In the genomic region with DNA sequence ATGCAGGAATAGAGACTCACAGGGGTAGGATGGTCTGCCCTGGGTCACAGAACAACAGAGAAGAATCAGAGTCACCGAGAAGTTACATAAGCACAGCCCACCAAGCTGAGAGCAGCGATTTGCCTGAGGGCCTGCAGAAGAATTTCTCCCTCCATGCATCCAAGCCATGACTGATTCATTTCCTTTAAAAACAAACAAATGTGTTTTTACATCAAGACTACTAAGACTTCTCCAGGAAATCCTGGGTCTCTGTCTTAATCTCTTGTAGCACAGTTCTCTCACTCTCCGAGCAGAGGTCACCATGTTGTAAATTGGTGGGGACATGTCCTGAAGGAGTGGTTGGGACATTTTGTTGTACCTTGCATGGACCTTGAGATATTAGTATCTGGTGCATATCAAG, we compare ENCODE assay signal across 15 cellular contexts.
DNase-seq lines count a peak whose midpoint lies in the region; ATAC-seq, FAIRE-seq and TF ChIP-seq lines count a peak whose summit lies in the region.
"Had no signal": no experiment of that assay in that cellular context is flagged by ENCODE, and none has a peak within 500 bp of the region (broad histone marks: within the 10 kb centered on the region; RNA-seq: fewer than 3 reads in every experiment).

No MANE protein-coding gene starts in this region.

- H2AK5ac ChIP-seq in H9 (ENCODE audit: insufficient read length, low read length) = no peak overlapping the region

- peaks cover 11 to 14% of the 10 kb centered on the region in 2 experiments for H3K4me1 Mint-ChIP-seq in H9
- H3K4me1 Mint-ChIP-seq in WTC11 = peaks cover 15% of the 10 kb centered on the region
- peaks cover 61% of the 10 kb centered on the region for H3K4me1 Mint-ChIP-seq in Calu3 (ENCODE audit: low read depth, unreplicated experiment)
- no peaks in the 10 kb centered on the region for H3K4me1 Mint-ChIP-seq in activated CD4-positive, alpha-beta T cell treated with anti-CD3 and anti-CD28 coated beads, Interleukin-2, amount 10 ng/mL, durations not matched to agents 7 days and 5 days
- H3K4me1 Mint-ChIP-seq: activated CD4-positive, alpha-beta memory T cell treated with anti-CD3 and anti-CD28 coated beads, Interleukin-2, amount 10 ng/mL, durations not matched to agents 7 days and 5 days had no signal

- H2BK5ac ChIP-seq in H9 (ENCODE audit: insufficient read length, low read length) = no peak overlapping the region

- H3K27ac ChIP-seq in H9 (ENCODE audit: insufficient read length, low read depth, low read length) (no peak overlapping the region), small intestine (ENCODE audit: low read depth in 1 of 2, low read length in 1 of 2) (peak overlapping the region; percentile 45 to 78)
- H3K27ac ChIP-seq: HL-60 had no signal

- TF ChIP-seq CTCF in H9 (conservative IDR thresholded peaks at IDR 0.05) (no peak), WTC11 (IDR thresholded peaks at IDR 0.05) (no peak), fibroblast of villous mesenchyme (IDR thresholded peaks at IDR 0.05; ENCODE audit: insufficient read depth, low read depth, low read length) (no peak), Calu3 (IDR thresholded peaks at IDR 0.05; ENCODE audit: unreplicated experiment) (no peak)

- H3K4me1 ChIP-seq in H9 (ENCODE audit: insufficient read depth, low read length) = no peaks in the 10 kb centered on the region
- peaks cover 7 to 10% of the 10 kb centered on the region in 2 donors for H3K4me1 ChIP-seq in small intestine (ENCODE audit: control insufficient read depth in 2 of 2, insufficient read depth in 1 of 2, low read depth in 1 of 2, low read length in 1 of 2)

- no peak overlapping the region for H4K91ac ChIP-seq in H9 (ENCODE audit: insufficient read length, low read depth, low read length)

- no peak overlapping the region for H3K56ac ChIP-seq in H9 (ENCODE audit: insufficient read length, low read depth, low read length)

- CTCF ChIA-PET in WTC11 (lab: Charles Lee) (no interaction called here), Calu3 (lab: Charles Lee) (no interaction called here)
- CTCF ChIA-PET in activated CD4-positive, alpha-beta T cell treated with anti-CD3 and anti-CD28 coated beads, Interleukin-2, amount 10 ng/mL, durations not matched to agents 7 days and 5 days (lab: Charles Lee) = no interaction called here

- no peak overlapping the region for H3T11ph ChIP-seq in H9 (ENCODE audit: low read length)

- ATAC-seq in WTC11 (no peak), HG03025 (IDR thresholded peaks at IDR 0.05; ENCODE audit: low FRiP score, unreplicated experiment) (no peak)

- no peak overlapping the region for H2BK120ac ChIP-seq in H9 (ENCODE audit: low read depth, low read length, poor library complexity, severe bottlenecking)

- H3K79me1 ChIP-seq in H9 (ENCODE audit: insufficient read depth, low read depth, low read length, poor library complexity, severe bottlenecking) = no peaks in the 10 kb centered on the region

- no CpG with 5 or more reads among the region's 3 CpGs for WGBS in H9 (ENCODE audit: extremely low coverage, insufficient read length, low lambda C conversion rate)
- 42 to 61% (median 49%) methylated on average over 3 of the region's 3 CpGs for WGBS in small intestine, 3 donors

- H3K27me3 Mint-ChIP-seq in H9 (ENCODE audit: low read depth) (no peaks in the 10 kb centered on the region), WTC11 (ENCODE audit: low read depth) (no peaks in the 10 kb centered on the region), Calu3 (ENCODE audit: unreplicated experiment) (no peaks in the 10 kb centered on the region)
- peaks cover 8% of the 10 kb centered on the region for H3K27me3 Mint-ChIP-seq in activated CD4-positive, alpha-beta T cell treated with anti-CD3 and anti-CD28 coated beads, Interleukin-2, amount 10 ng/mL, durations not matched to agents 7 days and 5 days

- no peak overlapping the region for H3K23ac ChIP-seq in H9 (ENCODE audit: insufficient read length, low read depth, low read length)

- H3K9me3 Mint-ChIP-seq in H9 (peaks cover 0 to 3% of the 10 kb centered on the region in 2 experiments; a peak in 2 of 5 replicates), WTC11 (peaks cover 12% of the 10 kb centered on the region), Calu3 (ENCODE audit: low read depth, unreplicated experiment) (no peaks in the 10 kb centered on the region)
- no peaks in the 10 kb centered on the region for H3K9me3 Mint-ChIP-seq in activated CD4-positive, alpha-beta T cell treated with anti-CD3 and anti-CD28 coated beads, Interleukin-2, amount 10 ng/mL, durations not matched to agents 7 days and 5 days
- H3K9me3 Mint-ChIP-seq: activated CD4-positive, alpha-beta memory T cell treated with anti-CD3 and anti-CD28 coated beads, Interleukin-2, amount 10 ng/mL, durations not matched to agents 7 days and 5 days had no signal

- DNase-seq in H9 (no peak), WTC11 (ENCODE audit: low spot score) (no peak), fibroblast of villous mesenchyme (ENCODE audit: low read depth) (peak; percentile 76), small intestine (peak; percentile 91), SHP77 (lab: John Stamatoyannopoulos, UW) (no peak), Calu3 (no peak)
- DNase-seq in activated CD4-positive, alpha-beta T cell treated with anti-CD3 and anti-CD28 coated beads, Interleukin-2, amount 10 ng/mL, durations not matched to agents 7 days and 5 days = no peak
- DNase-seq: activated CD4-positive, alpha-beta memory T cell treated with anti-CD3 and anti-CD28 coated beads, Interleukin-2, amount 10 ng/mL, durations not matched to agents 7 days and 5 days; activated naive CD4-positive, alpha-beta T cell; DMS 273 treated with DMSO at 0.1 percent for 48 hours; hypothalamus; NCI-H1105; stimulated activated CD8-positive, alpha-beta memory T cell treated with anti-CD3 and anti-CD28 coated beads, Interleukin-4, amount 100 ng/mL, for 48 hours had no signal

- H2AFZ ChIP-seq in H9 (ENCODE audit: low read length) = no peak overlapping the region

- no peak overlapping the region for H3K4ac ChIP-seq in H9 (ENCODE audit: low read depth, low read length)

- FAIRE-seq in small intestine (lab: Jason Lieb, UNC) = no peak

- H3K27ac Mint-ChIP-seq in H9 (peak overlapping the region in 2 of 3 experiments; percentile 53 to 77; a peak in 3 of 7 replicates), WTC11 (peak overlapping the region; percentile 70), Calu3 (ENCODE audit: unreplicated experiment) (no peak overlapping the region)
- H3K27ac Mint-ChIP-seq in activated CD4-positive, alpha-beta T cell treated with anti-CD3 and anti-CD28 coated beads, Interleukin-2, amount 10 ng/mL, durations not matched to agents 7 days and 5 days = no peak overlapping the region
- H3K27ac Mint-ChIP-seq: activated CD4-positive, alpha-beta memory T cell treated with anti-CD3 and anti-CD28 coated beads, Interleukin-2, amount 10 ng/mL, durations not matched to agents 7 days and 5 days had no signal

- H4K20me1 ChIP-seq in H9 (ENCODE audit: control insufficient read depth, insufficient read depth, insufficient read length) = no peaks in the 10 kb centered on the region

- H3K4me3 ChIP-seq in fibroblast of villous mesenchyme (ENCODE audit: low read depth, low read length) (no peak overlapping the region), small intestine (ENCODE audit: low read depth in 1 of 2, low read length in 2 of 2) (no peak overlapping the region)

- H3K4me2 ChIP-seq in H9 (ENCODE audit: insufficient read depth, insufficient read length, low read length) = no peak overlapping the region

- H2BK20ac ChIP-seq in H9 (ENCODE audit: low read depth, low read length, poor library complexity, severe bottlenecking) = no peak overlapping the region

- H3K4me3 Mint-ChIP-seq in H9 (no peak overlapping the region; a peak in 1 of 5 replicates), WTC11 (no peak overlapping the region), Calu3 (ENCODE audit: low read depth, unreplicated experiment) (no peak overlapping the region)
- H3K4me3 Mint-ChIP-seq in activated CD4-positive, alpha-beta T cell treated with anti-CD3 and anti-CD28 coated beads, Interleukin-2, amount 10 ng/mL, durations not matched to agents 7 days and 5 days = no peak overlapping the region
- H3K4me3 Mint-ChIP-seq: activated CD4-positive, alpha-beta memory T cell treated with anti-CD3 and anti-CD28 coated beads, Interleukin-2, amount 10 ng/mL, durations not matched to agents 7 days and 5 days had no signal

- POLR2A ChIA-PET in WTC11 (lab: Charles Lee) = no interaction called here
- POLR2A ChIA-PET in activated CD4-positive, alpha-beta T cell treated with anti-CD3 and anti-CD28 coated beads, Interleukin-2, amount 10 ng/mL, durations not matched to agents 7 days and 5 days (lab: Charles Lee) = no interaction called here

- H3K14ac ChIP-seq in H9 (ENCODE audit: insufficient read depth, low read length) = no peak overlapping the region

- no peak overlapping the region for H2BK15ac ChIP-seq in H9 (ENCODE audit: low read depth, low read length)

- H3K27me3 ChIP-seq in H9 (ENCODE audit: insufficient read depth, low read length) (no peaks in the 10 kb centered on the region), small intestine (ENCODE audit: control insufficient read depth in 2 of 2, insufficient read depth in 2 of 2, low read length in 2 of 2) (no peaks in the 10 kb centered on the region)

- no peak overlapping the region for H3K18ac ChIP-seq in H9 (ENCODE audit: insufficient read length, low read depth, low read length)

- H3K9me3 ChIP-seq in H9 (ENCODE audit: control insufficient read depth, low read depth, low read length) (no peaks in the 10 kb centered on the region), small intestine (ENCODE audit: control insufficient read depth, low read depth) (no peaks in the 10 kb centered on the region)

- no peak overlapping the region for H4K8ac ChIP-seq in H9 (replicated peaks; ENCODE audit: insufficient read length, low read depth, low read length)

- H3K79me2 ChIP-seq in H9 (ENCODE audit: insufficient read depth, low read length) = no peaks in the 10 kb centered on the region

- no TSS peak for BruUV-seq in Calu3 (replicated peaks; lab: Mats Ljungman, UMichigan)

- no peak overlapping the region for H3K9ac ChIP-seq in H9 (ENCODE audit: extremely low read depth, insufficient read length, low read length)

- H3K36me3 Mint-ChIP-seq in H9 (ENCODE audit: insufficient read depth in 1 of 3, low read depth in 3 of 3) (peaks cover 0 to 9% (median 2%) of the 10 kb centered on the region in 3 experiments; a peak in 2 of 7 replicates), WTC11 (peaks cover 4% of the 10 kb centered on the region; the same call in 1 of the 2 replicates), Calu3 (ENCODE audit: insufficient read depth, unreplicated experiment) (peaks cover 20% of the 10 kb centered on the region)
- H3K36me3 Mint-ChIP-seq in activated CD4-positive, alpha-beta T cell treated with anti-CD3 and anti-CD28 coated beads, Interleukin-2, amount 10 ng/mL, durations not matched to agents 7 days and 5 days (ENCODE audit: low read depth) = no peaks in the 10 kb centered on the region

- H2BK12ac ChIP-seq in H9 (ENCODE audit: insufficient read length, low read depth, low read length) = no peak overlapping the region

- H4K5ac ChIP-seq in H9 (ENCODE audit: insufficient read length, low read depth, low read length) = no peak overlapping the region

- no peaks in the 10 kb centered on the region for H3K23me2 ChIP-seq in H9 (ENCODE audit: insufficient read length, low read depth, low read length, poor library complexity, severe bottlenecking)

- H3K36me3 ChIP-seq in small intestine (ENCODE audit: control insufficient read depth in 2 of 2, insufficient read depth in 2 of 2, low read length in 2 of 2) = no peaks in the 10 kb centered on the region

- intact Hi-C loops in Calu3 (cut with micrococcal nuclease; ENCODE audit: unreplicated experiment) = loop anchor here (5.0 kb wide), 2 partner anchors 158 to 167 kb away; a partner anchor contains a TSS

Comparison
In these comparisons a context has a peak if more than half of its experiments do, and no peak if none do; other contexts are left out.
1. DNase-seq: peak in fibroblast of villous mesenchyme (single experiment) and small intestine (single experiment); none in H9 (single experiment), WTC11 (single experiment), SHP77 (0 of 2), Calu3 (single experiment) and activated CD4-positive, alpha-beta T cell treated with anti-CD3 and anti-CD28 coated beads, Interleukin-2, amount 10 ng/mL, durations not matched to agents 7 days and 5 days (single experiment).
2. H3K27ac Mint-ChIP-seq: peak in H9 (2 of 3) and WTC11 (single experiment); none in Calu3 (single experiment) and activated CD4-positive, alpha-beta T cell treated with anti-CD3 and anti-CD28 coated beads, Interleukin-2, amount 10 ng/mL, durations not matched to agents 7 days and 5 days (single experiment).